20 cellular contexts compared by ENCODE assay signal in the genomic region with DNA sequence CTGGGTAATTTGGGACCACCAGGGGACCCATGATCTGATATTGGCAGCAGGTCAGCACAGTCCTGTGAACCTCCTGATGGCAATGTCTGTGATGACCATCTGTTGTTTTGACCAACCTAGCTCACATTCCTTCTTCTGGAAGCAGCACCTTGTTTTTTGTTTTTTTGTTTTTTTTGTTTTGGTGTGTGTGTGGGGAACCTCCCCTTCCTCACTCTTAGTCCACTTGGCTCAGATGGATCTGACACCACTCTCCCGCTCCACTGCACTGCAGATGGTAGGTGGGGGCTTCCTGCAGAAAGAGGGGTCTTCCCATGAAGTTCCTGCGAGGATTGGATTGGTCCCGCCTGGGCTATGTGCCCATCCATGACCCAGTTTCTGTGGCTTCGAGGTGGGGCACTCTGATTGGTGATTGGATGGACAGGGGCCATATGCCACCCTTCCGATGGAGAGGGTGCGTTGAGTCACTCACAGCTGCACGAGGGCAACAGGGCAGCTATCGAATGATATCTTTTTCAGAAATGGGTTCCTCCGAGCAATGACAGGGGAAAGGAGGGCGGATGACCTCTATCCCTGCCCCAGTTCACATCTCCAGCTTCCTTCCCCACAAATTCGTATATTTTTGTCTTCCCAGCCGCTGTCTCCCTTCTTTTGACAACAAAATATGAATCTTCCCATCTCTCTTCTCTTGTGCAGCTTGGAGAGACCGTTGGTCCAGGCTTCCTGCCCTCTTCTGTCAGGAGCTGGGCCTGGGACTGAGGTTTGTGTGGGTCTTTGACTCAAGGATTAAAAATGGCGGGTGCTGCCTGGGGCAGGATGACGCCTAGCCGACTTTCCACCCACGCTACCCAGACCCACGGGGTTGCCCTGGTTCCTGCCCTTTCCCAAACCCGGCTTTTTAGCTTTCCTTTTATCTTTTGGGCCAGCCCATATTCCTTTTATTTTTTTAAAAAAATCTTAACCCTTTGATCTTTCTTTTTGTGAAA.
A peak's percentile ranks its signal among the peaks of the same experiment; 100 is the strongest.
DNase-seq lines count a peak whose midpoint lies in the region; ATAC-seq, FAIRE-seq and TF ChIP-seq lines count a peak whose summit lies in the region.
"Had no signal": no experiment of that assay in that cellular context is flagged by ENCODE, and none has a peak within 500 bp of the region (broad histone marks: within the 10 kb centered on the region; RNA-seq: fewer than 3 reads in every experiment).

No MANE protein-coding gene starts in this region.

- dilution Hi-C loops in mammary epithelial cell (cut with HindIII; ENCODE audit: low sequenced_read_pairs): no loop called here

- no peaks in the 10 kb centered on the region for H3K9me2 ChIP-seq in neural cell (ENCODE audit: insufficient read depth, low read length)

- no peaks in the 10 kb centered on the region for H3K36me3 Mint-ChIP-seq in MCF 10A (ENCODE audit: insufficient read depth, unreplicated experiment)
- H3K36me3 Mint-ChIP-seq: CD4-positive, alpha-beta memory T cell had no signal

- intact Hi-C loops in MCF 10A (cut with micrococcal nuclease): no loop called here
- intact Hi-C loops in mammary epithelial cell (cut with micrococcal nuclease): no loop called here
- intact Hi-C loops in vagina (cut with DNase I): no loop called here

- H3K9me3 ChIP-seq in mammary epithelial cell (replicated peaks; ENCODE audit: insufficient read depth, low read length): no peaks in the 10 kb centered on the region
- H3K9me3 ChIP-seq in neural cell (ENCODE audit: low read length): no peaks in the 10 kb centered on the region
- no peaks in the 10 kb centered on the region for H3K9me3 ChIP-seq in vagina
- H3K9me3 ChIP-seq: BLaER1 treated with 17β-estradiol and CSF1 and Interleukin-3, amounts not matched to agents 10 nM and 100 nM; MG63; Peyer's patch had no signal

- no peaks in the 10 kb centered on the region for H3K9me3 Mint-ChIP-seq in MCF 10A (ENCODE audit: unreplicated experiment)

- H3K4me3 Mint-ChIP-seq in MCF 10A (ENCODE audit: unreplicated experiment): no peak overlapping the region
- H3K4me3 Mint-ChIP-seq: CD4-positive, alpha-beta memory T cell had no signal

- TF ChIP-seq RAD21 in neural cell (conservative IDR thresholded peaks at IDR 0.05): no peak

- H3K79me2 ChIP-seq in mammary epithelial cell (ENCODE audit: insufficient read depth, low read length) (no peaks in the 10 kb centered on the region), neural cell (replicated peaks; ENCODE audit: insufficient read depth, low read length) (no peaks in the 10 kb centered on the region)

- H3K4me1 ChIP-seq in mammary epithelial cell (ENCODE audit: insufficient read depth, low read length): no peaks in the 10 kb centered on the region
- H3K4me1 ChIP-seq in vagina: peaks cover 9% of the 10 kb centered on the region
- H3K4me1 ChIP-seq: Peyer's patch had no signal

- no peak overlapping the region for H3K4me3 ChIP-seq in mammary epithelial cell (replicated peaks in 1 of 3; ENCODE audit: insufficient read depth in 1 of 3, low read depth in 2 of 3, low read length in 3 of 3)
- peak overlapping the region; percentile 45 for H3K4me3 ChIP-seq in neural cell (ENCODE audit: low read length)
- H3K4me3 ChIP-seq in vagina: no peak overlapping the region
- H3K4me3 ChIP-seq: BLaER1 treated with 17β-estradiol and CSF1 and Interleukin-3, amounts not matched to agents 10 nM and 100 nM; MG63; Peyer's patch had no signal

- in situ Hi-C loops in mammary epithelial cell (cut with MboI; ENCODE audit: low sequenced_read_pairs in 2 of 2): no loop called here

- H3F3A ChIP-seq in neural cell (ENCODE audit: insufficient read depth, low read length, poor library complexity, severe bottlenecking): no peaks in the 10 kb centered on the region

- H3K27ac ChIP-seq in mammary epithelial cell (ENCODE audit: insufficient read depth, low read depth, low read length): no peak overlapping the region
- H3K27ac ChIP-seq in neural cell (ENCODE audit: low read length): peak overlapping the region; percentile 83
- no peak overlapping the region for H3K27ac ChIP-seq in vagina
- H3K27ac ChIP-seq: BLaER1 treated with 17β-estradiol and CSF1 and Interleukin-3, amounts not matched to agents 10 nM and 100 nM; Peyer's patch had no signal

- 65% methylated on average over 14 of the region's 19 CpGs for WGBS in mammary epithelial cell (ENCODE audit: low coverage, missing lambda C conversion rate)

- H3K4me1 Mint-ChIP-seq in MCF 10A (ENCODE audit: insufficient read depth, unreplicated experiment): peaks cover 21% of the 10 kb centered on the region
- H3K4me1 Mint-ChIP-seq: CD4-positive, alpha-beta memory T cell had no signal

- H3K4me2 ChIP-seq in mammary epithelial cell (ENCODE audit: insufficient read depth, low read depth, low read length) (no peak overlapping the region), neural cell (ENCODE audit: low read length) (peak overlapping the region; percentile 2)
- H3K4me2 ChIP-seq: BLaER1 treated with 17β-estradiol and CSF1 and Interleukin-3, amounts not matched to agents 10 nM and 100 nM had no signal

- H3K36me3 ChIP-seq in mammary epithelial cell (ENCODE audit: insufficient read depth, low read length) (no peaks in the 10 kb centered on the region), neural cell (ENCODE audit: insufficient read depth, low read length) (no peaks in the 10 kb centered on the region), vagina (no peaks in the 10 kb centered on the region)
- H3K36me3 ChIP-seq: BLaER1 treated with 17β-estradiol and CSF1 and Interleukin-3, amounts not matched to agents 10 nM and 100 nM; MG63; Peyer's patch had no signal

- H2AFZ ChIP-seq in mammary epithelial cell (ENCODE audit: low read depth, low read length) (no peak overlapping the region), neural cell (ENCODE audit: low read depth, low read length) (no peak overlapping the region)

- no peak for FAIRE-seq in frontal cortex (lab: Jason Lieb, UNC)

- POLR2A ChIA-PET in MCF 10A (lab: Yijun Ruan, JAX): interaction anchor here (0.7 to 3.1 kb wide), 5 partner anchors 9 to 76 kb away, joined by 3 to 11 read pairs (median 3); no protein-coding TSS in a partner anchor

- BruUV-seq in MCF 10A (replicated peaks; lab: Mats Ljungman, UMichigan) (no TSS peak), mammary epithelial cell (replicated peaks; lab: Mats Ljungman, UMichigan) (no TSS peak)

- TF ChIP-seq EP300 in neural cell (conservative IDR thresholded peaks at IDR 0.05; ENCODE audit: poor library complexity, severe bottlenecking): no peak

- peaks cover 35% of the 10 kb centered on the region for H3K27me3 Mint-ChIP-seq in MCF 10A (ENCODE audit: insufficient read depth, unreplicated experiment)

- CTCF ChIA-PET in MCF 10A (lab: Yijun Ruan, JAX) (interaction anchor here (0.7 to 2.1 kb wide), 3 partner anchors 120 to 152 kb away, joined by 3 to 5 read pairs (median 3); no protein-coding TSS in a partner anchor), mammary epithelial cell (lab: Charles Lee; ENCODE audit: low non-redundant PET) (no interaction called here)

- no peak for TF ChIP-seq POLR2A in vagina (IDR thresholded peaks at IDR 0.05)

- DNase-seq in MCF 10A (ENCODE audit: unreplicated experiment) (no peak), mammary epithelial cell (no peak), cerebellar nuclear complex (lab: John Stamatoyannopoulos, UW) (peak; percentile 44 to 83), vagina (ENCODE audit: extremely low spot score in 2 of 2) (peak; percentile 46 to 67), NCI-H82 (lab: John Stamatoyannopoulos, UW) (no peak), frontal cortex (ENCODE audit: low spot score in 2 of 2) (no peak)
- DNase-seq: 8988T; CD4-positive, alpha-beta memory T cell; Karpas-422; MG63; NCI-H1048; NCI-H1417 treated with DMSO at 0.1 percent for 48 hours; NCI-H1930; NCI-H2227 treated with DMSO at 0.1 percent for 48 hours; NCI-H510A treated with DMSO at 0.1 percent for 48 hours; NCI-H774; Peyer's patch had no signal

- ATAC-seq in HG03342 (IDR thresholded peaks at IDR 0.05; ENCODE audit: unreplicated experiment): no peak

- H3K27me3 ChIP-seq in mammary epithelial cell (ENCODE audit: insufficient read depth, low read length): peaks cover 2% of the 10 kb centered on the region
- no peaks in the 10 kb centered on the region for H3K27me3 ChIP-seq in neural cell (ENCODE audit: insufficient read depth, low read depth, low read length)
- no peaks in the 10 kb centered on the region for H3K27me3 ChIP-seq in vagina
- H3K27me3 ChIP-seq: BLaER1 treated with 17β-estradiol and CSF1 and Interleukin-3, amounts not matched to agents 10 nM and 100 nM; Peyer's patch had no signal

- H4K20me1 ChIP-seq in mammary epithelial cell (ENCODE audit: insufficient read depth, low read length) (no peaks in the 10 kb centered on the region), neural cell (ENCODE audit: insufficient read depth) (no peaks in the 10 kb centered on the region)
- H4K20me1 ChIP-seq: BLaER1 treated with 17β-estradiol and CSF1 and Interleukin-3, amounts not matched to agents 10 nM and 100 nM had no signal

- H3K27ac Mint-ChIP-seq in MCF 10A (ENCODE audit: low read depth, unreplicated experiment): peak overlapping the region; percentile 40
- H3K27ac Mint-ChIP-seq: CD4-positive, alpha-beta memory T cell had no signal

- TF ChIP-seq CTCF in MCF 10A (IDR thresholded peaks at IDR 0.05; ENCODE audit: unreplicated experiment) (no peak), mammary epithelial cell (conservative IDR thresholded peaks at IDR 0.05 in 1 of 2, IDR thresholded peaks at IDR 0.05 in 1 of 2; ENCODE audit: extremely low read depth in 1 of 2, insufficient read depth in 1 of 2, low read depth in 1 of 2, low read length in 2 of 2) (no peak), neural cell (IDR thresholded peaks at IDR 0.05; ENCODE audit: poor library complexity, severe bottlenecking) (no peak), vagina (IDR thresholded peaks at IDR 0.05) (no peak)

- H3K9ac ChIP-seq in mammary epithelial cell (ENCODE audit: insufficient read depth, low read length): no peak overlapping the region
- H3K9ac ChIP-seq in neural cell (ENCODE audit: low read length): no peak overlapping the region
- H3K9ac ChIP-seq: BLaER1 treated with 17β-estradiol and CSF1 and Interleukin-3, amounts not matched to agents 10 nM and 100 nM had no signal

TF ChIP-seq in neural cell, 6 proteins besides CTCF, POLR2A, EP300 and RAD21 (continues in another document):
- TF ChIP-seq POLR2AphosphoS5 (IDR thresholded peaks at IDR 0.05) (no peak), EZH2 (IDR thresholded peaks at IDR 0.05; ENCODE audit: borderline replicate concordance, insufficient read depth, low read length, poor library complexity, severe bottlenecking) (no peak)

Comparison
In these comparisons a context has a peak if more than half of its experiments do, and no peak if none do; other contexts are left out.
1. DNase-seq: peak in cerebellar nuclear complex (2 of 2) and vagina (2 of 2); none in MCF 10A (single experiment), mammary epithelial cell (single experiment), NCI-H82 (single experiment) and frontal cortex (0 of 2).